In the genomic region with DNA sequence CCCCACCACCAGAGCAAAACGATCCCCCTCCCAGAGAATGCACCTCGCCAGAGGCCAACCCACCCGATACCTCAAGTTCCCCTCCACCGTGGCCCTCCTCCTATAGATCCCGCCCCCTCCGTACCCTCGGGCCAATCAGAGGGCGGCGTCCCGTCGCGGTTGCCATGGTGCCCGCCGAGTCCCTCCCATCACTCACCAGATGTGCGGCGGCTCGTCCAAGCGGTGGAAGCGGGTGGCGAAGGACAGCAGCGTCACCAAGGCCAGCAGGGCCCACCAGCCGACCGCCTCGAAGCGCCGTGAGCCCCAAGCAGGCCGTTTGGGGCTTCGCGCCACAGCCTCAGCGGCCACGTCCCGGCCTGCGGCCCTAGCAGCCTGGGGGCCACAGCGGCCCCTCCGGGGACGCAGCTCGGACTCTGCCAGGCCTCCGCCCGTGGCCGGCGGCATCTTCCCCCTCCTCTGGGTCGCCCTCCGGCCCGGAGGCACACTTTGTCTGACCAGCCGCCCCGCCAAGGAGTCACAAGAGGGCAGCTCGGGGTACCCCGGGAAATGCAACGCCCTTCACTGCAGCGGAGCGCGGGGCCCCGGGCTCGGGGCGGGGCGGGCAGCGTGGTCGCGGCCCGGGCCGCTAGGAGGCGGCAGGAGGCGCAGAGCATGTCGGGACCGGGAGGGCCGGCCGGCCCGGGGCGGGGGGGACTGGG, we compare ENCODE assay signal across 8 cellular contexts. TPM values are rescaled to one million over a fixed set of nuclear protein-coding genes. Genes with fewer than 3 reads are reported as not detected.
A peak's percentile ranks its signal among the peaks of the same experiment; 100 is the strongest.
DNase-seq lines count a peak whose midpoint lies in the region; ATAC-seq and TF ChIP-seq lines count a peak whose summit lies in the region.

A gene with protein sequence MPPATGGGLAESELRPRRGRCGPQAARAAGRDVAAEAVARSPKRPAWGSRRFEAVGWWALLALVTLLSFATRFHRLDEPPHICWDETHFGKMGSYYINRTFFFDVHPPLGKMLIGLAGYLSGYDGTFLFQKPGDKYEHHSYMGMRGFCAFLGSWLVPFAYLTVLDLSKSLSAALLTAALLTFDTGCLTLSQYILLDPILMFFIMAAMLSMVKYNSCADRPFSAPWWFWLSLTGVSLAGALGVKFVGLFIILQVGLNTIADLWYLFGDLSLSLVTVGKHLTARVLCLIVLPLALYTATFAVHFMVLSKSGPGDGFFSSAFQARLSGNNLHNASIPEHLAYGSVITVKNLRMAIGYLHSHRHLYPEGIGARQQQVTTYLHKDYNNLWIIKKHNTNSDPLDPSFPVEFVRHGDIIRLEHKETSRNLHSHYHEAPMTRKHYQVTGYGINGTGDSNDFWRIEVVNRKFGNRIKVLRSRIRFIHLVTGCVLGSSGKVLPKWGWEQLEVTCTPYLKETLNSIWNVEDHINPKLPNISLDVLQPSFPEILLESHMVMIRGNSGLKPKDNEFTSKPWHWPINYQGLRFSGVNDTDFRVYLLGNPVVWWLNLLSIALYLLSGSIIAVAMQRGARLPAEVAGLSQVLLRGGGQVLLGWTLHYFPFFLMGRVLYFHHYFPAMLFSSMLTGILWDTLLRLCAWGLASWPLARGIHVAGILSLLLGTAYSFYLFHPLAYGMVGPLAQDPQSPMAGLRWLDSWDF (minus strand): TSS at position 646 of the 698 bp plus-strand sequence. CDS start 202 bp downstream, at position 444.

- CTCF ChIA-PET in IMR-90 (lab: Yijun Ruan, JAX): interaction anchor here (0.6 kb wide), 2 partner anchors 17 to 117 kb away, joined by 3 to 9 read pairs; no protein-coding TSS in a partner anchor

- in situ Hi-C loops in IMR-90 (cut with MboI; ENCODE audit: low sequenced_read_pairs): loop anchor here (25.0 kb wide), 1 partner anchor 433 kb away; no protein-coding TSS in a partner anchor

- H2AK9ac ChIP-seq in IMR-90 (replicated peaks; ENCODE audit: low read depth, low read length, poor library complexity): peak within 1 kb of the TSS; percentile 100

- H2BK120ac ChIP-seq in IMR-90 (ENCODE audit: low read depth, low read length): peak within 1 kb of the TSS; percentile 97

- dilution Hi-C loops in IMR-90 (cut with HindIII; ENCODE audit: low sequenced_read_pairs, unreplicated experiment): no loop called here

- peaks cover 2% of the 10 kb centered on the region; the same call in 1 of the 2 replicates for H3K4me1 ChIP-seq in IMR-90 (ENCODE audit: control insufficient read depth, insufficient read depth, low read length)
- peaks cover 21 to 26% of the 10 kb centered on the region in 2 donors for H3K4me1 ChIP-seq in mucosa of rectum (ENCODE audit: control insufficient read depth in 2 of 2, insufficient read depth in 2 of 2, low read length in 2 of 2)

- H2AFZ ChIP-seq in IMR-90 (replicated peaks; ENCODE audit: low read length, poor library complexity): peak within 1 kb of the TSS; percentile 100

- H3K4me2 ChIP-seq in IMR-90 (ENCODE audit: low read depth, low read length): peak within 1 kb of the TSS; percentile 95

- H3K27ac ChIP-seq in IMR-90 (ENCODE audit: insufficient read depth, low read length): peak within 1 kb of the TSS; percentile 98
- peak within 1 kb of the TSS; percentile 99 to 100 for H3K27ac ChIP-seq in mucosa of rectum (ENCODE audit: low read depth in 2 of 2, low read length in 2 of 2)

- no peak for TF ChIP-seq POLR2A in IMR-90 (IDR thresholded peaks at IDR 0.05; ENCODE audit: low read depth, low read length)

- peak; percentile 60 for ATAC-seq in GM21526 (IDR thresholded peaks at IDR 0.05; ENCODE audit: low FRiP score, unreplicated experiment)
- ATAC-seq in IMR-90 (ENCODE audit: low read depth): peak; percentile 64

- POLR2A ChIA-PET in IMR-90 (lab: Charles Lee; ENCODE audit: unreplicated experiment): interaction anchor here (0.7 to 1.0 kb wide), 3 partner anchors 23 to 891 kb away, joined by 3 to 9 read pairs (median 3); no protein-coding TSS in a partner anchor

- peak within 1 kb of the TSS; percentile 100 for H3K4ac ChIP-seq in IMR-90 (ENCODE audit: low read depth, low read length)

- peaks cover 9% of the 10 kb centered on the region for H4K20me1 ChIP-seq in IMR-90 (ENCODE audit: insufficient read depth, low read length)

- peak within 1 kb of the TSS; percentile 88; the same call in 1 of the 2 replicates for H2AK5ac ChIP-seq in IMR-90 (ENCODE audit: low read depth, low read length)

- H3K9ac ChIP-seq in IMR-90 (ENCODE audit: low read depth, low read length): peak within 1 kb of the TSS; percentile 96
- peak within 1 kb of the TSS; percentile 79 to 95 for H3K9ac ChIP-seq in mucosa of rectum (ENCODE audit: low read depth in 1 of 2, low read length in 2 of 2)

- peak within 1 kb of the TSS; percentile 98 for H3K56ac ChIP-seq in IMR-90 (ENCODE audit: extremely low read depth, insufficient read depth, low read length)

- DNase-seq in DMS153 (lab: John Stamatoyannopoulos, UW) (peak; percentile 84), IMR-90 (peak; percentile 79), OCI-M2 (lab: John Stamatoyannopoulos, UW; ENCODE audit: unreplicated experiment) (peak; percentile 58), epithelial cell of proximal tubule (ENCODE audit: low read depth) (no peak)
- DNase-seq in activated T-cell treated with anti-CD3 and anti-CD28 coated beads, Interleukin-2, amount 50 U/mL, for 1 hour: peak; percentile 93
- peak; percentile 87 to 88 for DNase-seq in stimulated activated CD8-positive, alpha-beta memory T cell treated with anti-CD3 and anti-CD28 coated beads, Interleukin-7, amount 100 ng/mL, for 1 hour (ENCODE audit: low read depth in 2 of 2)

- H3K9me1 ChIP-seq in IMR-90 (ENCODE audit: insufficient read depth, low read length): peaks cover 6% of the 10 kb centered on the region; the same call in 1 of the 2 replicates

- H3K4me3 ChIP-seq in IMR-90 (ENCODE audit: insufficient read depth, low read depth, low read length) (peak within 1 kb of the TSS; percentile 84), epithelial cell of proximal tubule (ENCODE audit: low read depth, low read length) (peak within 1 kb of the TSS; percentile 84), mucosa of rectum (ENCODE audit: low read length in 2 of 2) (peak within 1 kb of the TSS; percentile 89 to 99)

- H3K18ac ChIP-seq in IMR-90 (ENCODE audit: low read depth, low read length): peak within 1 kb of the TSS; percentile 92

- 0 out of 2 replicates have a peak, but pooled peaks have one; percentile 9 for TF ChIP-seq RAD21 in IMR-90 (IDR thresholded peaks at IDR 0.05; ENCODE audit: low read length)

- 0% methylated on average over 21 of the region's 69 CpGs; no CpG with 5 or more reads in 1 of the 2 experiments for WGBS in IMR-90 (ENCODE audit: extremely low coverage in 2 of 2, insufficient read length in 1 of 2), 2 experiments

- intact Hi-C loops in IMR-90 (cut with micrococcal nuclease): loop anchor here (2.0 to 5.0 kb wide), 3 partner anchors 56 to 232 kb away; partner anchors contain the start of genes AHSA1, SAMD15, TMED8 and VIPAS39

- peak within 1 kb of the TSS; percentile 100 for H4K91ac ChIP-seq in IMR-90 (ENCODE audit: insufficient read depth, low read depth, low read length)

- 0 out of 2 replicates have a peak within 1 kb of the TSS, but pooled peaks have one; percentile 81 for H2BK20ac ChIP-seq in IMR-90 (ENCODE audit: low read depth, low read length)

- peak within 1 kb of the TSS; percentile 92 for H4K5ac ChIP-seq in IMR-90 (ENCODE audit: low read depth, low read length)

- H3K36me3 ChIP-seq in IMR-90 (ENCODE audit: control insufficient read depth, insufficient read depth, low read length) (no peaks in the 10 kb centered on the region), mucosa of rectum (ENCODE audit: control insufficient read depth in 2 of 2, insufficient read depth in 2 of 2, low read length in 2 of 2) (no peaks in the 10 kb centered on the region)

- TF ChIP-seq CTCF in IMR-90 (conservative IDR thresholded peaks at IDR 0.05; ENCODE audit: low read depth, low read length): peak; percentile 57
- peak; percentile 32 for TF ChIP-seq CTCF in epithelial cell of proximal tubule (conservative IDR thresholded peaks at IDR 0.05; ENCODE audit: low read depth, low read length)

- H3K23ac ChIP-seq in IMR-90 (ENCODE audit: low read depth, low read length): peak within 1 kb of the TSS; percentile 99

- H3K27me3 ChIP-seq in IMR-90 (ENCODE audit: control insufficient read depth, insufficient read depth, low read length): no peaks in the 10 kb centered on the region
- no peaks in the 10 kb centered on the region for H3K27me3 ChIP-seq in mucosa of rectum (ENCODE audit: control insufficient read depth in 2 of 2, insufficient read depth in 2 of 2, low read length in 2 of 2)

- H4K8ac ChIP-seq in IMR-90 (ENCODE audit: low read depth in 2 of 2, low read length in 2 of 2): peak within 1 kb of the TSS; percentile 90 to 98

- H3K79me1 ChIP-seq in IMR-90 (ENCODE audit: low read depth in 1 of 2, low read length in 2 of 2): peaks cover 21 to 49% of the 10 kb centered on the region in 2 experiments

- H3K14ac ChIP-seq in IMR-90 (replicated peaks; ENCODE audit: low read depth, low read length): peak within 1 kb of the TSS; percentile 100

- H3K9me3 ChIP-seq in IMR-90 (ENCODE audit: control insufficient read depth, insufficient read depth, low read length): no peaks in the 10 kb centered on the region
- no peaks in the 10 kb centered on the region for H3K9me3 ChIP-seq in mucosa of rectum (ENCODE audit: control insufficient read depth in 2 of 2, low read length in 2 of 2)

- peak within 1 kb of the TSS; percentile 93; the same call in 2 of the 3 replicates for H2BK15ac ChIP-seq in IMR-90 (ENCODE audit: low read depth, low read length)

- H2BK5ac ChIP-seq in IMR-90 (ENCODE audit: low read depth, low read length, poor library complexity, severe bottlenecking): peak within 1 kb of the TSS; percentile 98

- BruUV-seq in IMR-90 (replicated peaks; lab: Mats Ljungman, UMichigan): no TSS peak

TF ChIP-seq in IMR-90, 13 proteins besides CTCF, POLR2A, EP300 and RAD21:
- TF ChIP-seq MXI1 (IDR thresholded peaks at IDR 0.05; ENCODE audit: borderline replicate concordance, low read depth, low read length) (peak; percentile 94), MAZ (IDR thresholded peaks at IDR 0.05; ENCODE audit: borderline replicate concordance, low read depth, low read length) (peak; percentile 96; the same call in 1 of the 2 replicates), CHD1 (IDR thresholded peaks at IDR 0.05; ENCODE audit: low read depth, low read length) (no peak), CEBPB (IDR thresholded peaks at IDR 0.05; ENCODE audit: low read depth, low read length) (no peak)

RNA-seq across cellular contexts. Expression of the gene that starts here (rescaled TPM):
- total RNA-seq in IMR-90 (2012; rRNA removed) (5.8 and 6.5 TPM in 2 replicates), epithelial cell of proximal tubule (15.5 and 17.8 TPM in 2 replicates)
- 13.0 and 13.1 TPM in 2 replicates for polyA plus RNA-seq in IMR-90 (2012; rRNA removed)
- 7.4 and 9.6 TPM in 2 replicates for polyA plus RNA-seq in IMR-90 (2012; cell fraction: cytosol; rRNA removed)
- polyA plus RNA-seq in IMR-90 (2012; cell fraction: nucleus; rRNA removed; ENCODE audit: low replicate concordance): 40.0 and 47.7 TPM in 2 replicates
